In the genomic region with DNA sequence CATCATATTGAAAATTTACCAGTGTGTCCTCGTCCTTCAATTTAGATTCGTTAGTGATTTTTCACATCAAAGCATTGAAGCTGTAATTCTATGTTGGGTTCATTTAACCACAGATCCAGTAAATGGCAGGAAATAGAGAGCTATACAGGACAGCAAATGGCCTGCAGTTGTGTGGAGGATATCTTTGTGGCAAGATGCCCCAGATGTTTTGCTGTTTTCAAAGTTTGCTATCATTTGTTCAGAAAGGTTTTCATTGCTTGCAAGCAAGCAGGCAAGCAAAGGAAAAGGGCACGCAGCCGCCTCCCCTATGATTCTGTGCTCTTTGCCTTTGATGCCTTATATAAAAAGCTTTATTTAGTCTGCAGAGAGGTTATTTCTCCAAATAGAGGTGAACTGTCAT, we compare ENCODE assay signal across 13 cellular contexts.
DNase-seq lines count a peak whose midpoint lies in the region; ATAC-seq and TF ChIP-seq lines count a peak whose summit lies in the region.
"Had no signal": no experiment of that assay in that cellular context is flagged by ENCODE, and none has a peak within 500 bp of the region (broad histone marks: within the 10 kb centered on the region; RNA-seq: fewer than 3 reads in every experiment).

No MANE protein-coding gene starts in this region.

- no peaks in the 10 kb centered on the region for H3K9me2 ChIP-seq in Loucy (replicated peaks; ENCODE audit: low read depth, low read length)

- peak; percentile 28 to 38 for ATAC-seq in naive thymus-derived CD8-positive, alpha-beta T cell
- ATAC-seq in HG03457 (IDR thresholded peaks at IDR 0.05; ENCODE audit: unreplicated experiment), result no peak
- ATAC-seq: K562 had no signal

- H3K27me3 ChIP-seq in Loucy (ENCODE audit: insufficient read depth, low read length, poor library complexity, severe bottlenecking), result no peaks in the 10 kb centered on the region

- H3K4me2 ChIP-seq in Loucy (ENCODE audit: low read depth, low read length, poor library complexity, severe bottlenecking), result peak overlapping the region; percentile 96

- H3K27me3 Mint-ChIP-seq in CD14-positive monocyte (ENCODE audit: low read depth in 3 of 3), result peaks cover 0 to 5% (median 0%) of the 10 kb centered on the region in 3 donors
- no peaks in the 10 kb centered on the region for H3K27me3 Mint-ChIP-seq in naive thymus-derived CD8-positive, alpha-beta T cell
- no peaks in the 10 kb centered on the region; the same call in 1 of the 2 replicates for H3K27me3 Mint-ChIP-seq in HFFc6 (ENCODE audit: insufficient read depth)

- H3K27ac Mint-ChIP-seq in CD14-positive monocyte, result peak overlapping the region; percentile 83 to 96 (median 90)
- peak overlapping the region; percentile 91 to 99 (median 94) for H3K27ac Mint-ChIP-seq in naive thymus-derived CD8-positive, alpha-beta T cell
- no peak overlapping the region for H3K27ac Mint-ChIP-seq in HFFc6

- POLR2A ChIA-PET in naive thymus-derived CD8-positive, alpha-beta T cell (lab: Charles Lee), result no interaction called here

- peak overlapping the region; percentile 71 for H3K9ac ChIP-seq in Loucy (ENCODE audit: low read depth, low read length, poor library complexity, severe bottlenecking)

- in situ Hi-C loops in G401 (cut with HindIII; ENCODE audit: low sequenced_read_pairs), result no loop called here

- peak overlapping the region in 1 of 2 donors; percentile 52 for H3K4me3 Mint-ChIP-seq in CD14-positive monocyte
- H3K4me3 Mint-ChIP-seq in naive thymus-derived CD8-positive, alpha-beta T cell, result peak overlapping the region; percentile 69 to 88 (median 85)
- H3K4me3 Mint-ChIP-seq in HFFc6, result no peak overlapping the region

- intact Hi-C loops in CD14-positive monocyte (cut with micrococcal nuclease), result loop anchor here in 1 of 2 donors (10.0 kb wide), 1 partner anchor 197 kb away; a partner anchor contains a TSS

- TF ChIP-seq CTCF in CD14-positive monocyte (IDR thresholded peaks at IDR 0.05) (no peak), Loucy (conservative IDR thresholded peaks at IDR 0.05; ENCODE audit: low read length) (no peak), HFFc6 (IDR thresholded peaks at IDR 0.05) (no peak)

- H3K4me1 ChIP-seq in Loucy (ENCODE audit: insufficient read depth, low read length, poor library complexity, severe bottlenecking), result peaks cover 75% of the 10 kb centered on the region

- peaks cover 0 to 5% of the 10 kb centered on the region in 2 donors for H3K36me3 Mint-ChIP-seq in CD14-positive monocyte
- H3K36me3 Mint-ChIP-seq in naive thymus-derived CD8-positive, alpha-beta T cell, result peaks cover 2 to 7% (median 5%) of the 10 kb centered on the region in 3 donors
- peaks cover 16% of the 10 kb centered on the region for H3K36me3 Mint-ChIP-seq in HFFc6 (ENCODE audit: low read depth)

- H3K9me3 ChIP-seq in Loucy (ENCODE audit: insufficient read depth, low read depth, low read length), result no peaks in the 10 kb centered on the region

- DNase-seq in CD14-positive monocyte (ENCODE audit: low spot score) (no peak), G401 (ENCODE audit: low spot score) (no peak), HFFc6 (no peak), LoVo (ENCODE audit: low spot score) (no peak)
- DNase-seq in central memory CD4-positive, alpha-beta T cell, result peak; percentile 50
- DNase-seq in naive thymus-derived CD8-positive, alpha-beta T cell, result peak in 2 of 10 donors; percentile 35 to 38
- DNase-seq: activated CD4-positive, alpha-beta T cell treated with anti-CD3 and anti-CD28 coated beads, Interleukin-2, amount 50 U/mL, for 4 hours; cerebellar nuclear complex; midbrain; NCI-H345 had no signal

- peaks cover 90% of the 10 kb centered on the region for H3K79me2 ChIP-seq in Loucy (ENCODE audit: insufficient read depth, low read length)

- H3K36me3 ChIP-seq in Loucy (ENCODE audit: insufficient read depth, low read length), result no peaks in the 10 kb centered on the region

- no peaks in the 10 kb centered on the region for H3K9me3 Mint-ChIP-seq in CD14-positive monocyte
- peaks cover 0 to 15% (median 0%) of the 10 kb centered on the region in 9 donors for H3K9me3 Mint-ChIP-seq in naive thymus-derived CD8-positive, alpha-beta T cell
- no peaks in the 10 kb centered on the region for H3K9me3 Mint-ChIP-seq in HFFc6

- peaks cover 22% of the 10 kb centered on the region; the same call in 1 of the 2 replicates for H3F3A ChIP-seq in Loucy (ENCODE audit: low read depth)

- H2AFZ ChIP-seq in Loucy (ENCODE audit: low read length), result no peak overlapping the region

- H4K20me1 ChIP-seq in Loucy (ENCODE audit: insufficient read depth, low read length, poor library complexity, severe bottlenecking), result peaks cover 24% of the 10 kb centered on the region

- H3K4me3 ChIP-seq in Loucy (ENCODE audit: low read length, poor library complexity, severe bottlenecking), result peak overlapping the region; percentile 73
- H3K4me3 ChIP-seq: K562 had no signal

- H3K4me1 Mint-ChIP-seq in CD14-positive monocyte, result peaks cover 83% of the 10 kb centered on the region
- peaks cover 46 to 95% (median 82%) of the 10 kb centered on the region in 4 donors for H3K4me1 Mint-ChIP-seq in naive thymus-derived CD8-positive, alpha-beta T cell
- H3K4me1 Mint-ChIP-seq in HFFc6 (ENCODE audit: low read depth), result peaks cover 49% of the 10 kb centered on the region
